In the genomic region with DNA sequence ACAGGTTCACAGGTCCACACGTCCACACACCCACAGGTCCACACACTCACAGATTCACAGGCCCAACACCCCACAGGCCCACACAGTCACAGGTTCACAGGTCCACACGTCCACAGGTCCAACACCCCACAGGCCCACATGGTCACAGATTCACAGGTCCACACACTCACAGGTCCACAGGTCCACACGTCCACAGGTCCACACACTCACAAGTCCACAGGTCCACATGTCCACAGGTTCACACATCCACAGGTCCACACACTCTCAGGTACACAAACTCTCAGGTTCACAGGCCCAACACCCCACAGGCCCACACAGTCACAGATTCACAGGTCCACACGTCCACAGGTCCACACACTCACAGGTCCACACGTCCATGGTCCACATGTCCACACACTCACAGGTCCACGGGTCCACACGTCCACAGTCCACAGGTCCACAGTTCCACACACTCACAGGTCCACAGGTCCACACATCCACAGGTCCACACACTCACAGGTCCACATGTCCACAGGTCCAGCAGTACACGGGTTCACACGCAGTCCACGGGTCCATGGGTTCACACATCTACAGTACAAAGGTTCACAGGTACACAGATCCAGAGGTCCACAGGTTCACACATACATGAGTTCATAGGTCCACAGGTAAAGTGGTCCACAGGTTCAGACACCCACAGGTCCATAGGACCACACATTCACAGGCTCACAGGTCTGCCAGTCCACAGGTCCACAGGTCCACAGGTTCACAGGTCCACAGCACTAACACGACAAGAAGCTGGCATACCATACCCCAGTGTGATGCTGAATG, we compare ENCODE assay signal across 15 cellular contexts. TPM values are rescaled to one million over a fixed set of nuclear protein-coding genes. Genes with fewer than 3 reads are reported as not detected.
DNase-seq lines count a peak whose midpoint lies in the region; ATAC-seq and TF ChIP-seq lines count a peak whose summit lies in the region.
"Had no signal": no experiment of that assay in that cellular context is flagged by ENCODE, and none has a peak within 500 bp of the region (broad histone marks: within the 10 kb centered on the region; RNA-seq: fewer than 3 reads in every experiment).

No MANE protein-coding gene starts in this region.

- H3K36me3 ChIP-seq in right atrium auricular region (no peaks in the 10 kb centered on the region), heart right ventricle (no peaks in the 10 kb centered on the region), osteoblast (ENCODE audit: insufficient read depth, low read length) (no peaks in the 10 kb centered on the region), vagina (no peaks in the 10 kb centered on the region), spleen (no peaks in the 10 kb centered on the region)

- no peak overlapping the region for H3K4me2 ChIP-seq in osteoblast (ENCODE audit: insufficient read depth, low read length)
- H3K4me2 ChIP-seq: smooth muscle cell had no signal

- H3K27me3 ChIP-seq in right atrium auricular region: no peaks in the 10 kb centered on the region
- H3K27me3 ChIP-seq in heart right ventricle: peaks cover 0 to 29% (median 0%) of the 10 kb centered on the region in 7 donors
- no peaks in the 10 kb centered on the region for H3K27me3 ChIP-seq in osteoblast (ENCODE audit: insufficient read depth, low read length)
- H3K27me3 ChIP-seq in vagina: no peaks in the 10 kb centered on the region
- H3K27me3 ChIP-seq in spleen (replicated peaks in 1 of 7): peaks cover 0 to 66% (median 7%) of the 10 kb centered on the region in 7 donors

- H3K27ac ChIP-seq in right atrium auricular region: peak overlapping the region in 1 of 2 donors; percentile 83
- H3K27ac ChIP-seq in heart right ventricle: no peak overlapping the region
- peak overlapping the region; percentile 93 for H3K27ac ChIP-seq in osteoblast (ENCODE audit: low read depth, low read length)
- peak overlapping the region; percentile 90 for H3K27ac ChIP-seq in vagina
- peak overlapping the region in 2 of 8 donors; percentile 21 to 80 for H3K27ac ChIP-seq in spleen

- intact Hi-C loops in heart right ventricle (cut with DNase I): loop anchor here in 1 of 10 donors (5.0 kb wide), 1 partner anchor 76 kb away; a partner anchor contains a TSS
- intact Hi-C loops in vagina (cut with DNase I): loop anchor here (5.0 kb wide), 1 partner anchor 39 kb away; a partner anchor contains a TSS
- intact Hi-C loops in spleen (cut with DNase I; ENCODE audit: low total_unique reads): no loop called here

- H3K36me3 Mint-ChIP-seq in effector memory CD8-positive, alpha-beta T cell (ENCODE audit: insufficient read depth): peaks cover under 1% of the 10 kb centered on the region

- peaks cover 0 to 10% of the 10 kb centered on the region in 2 donors for H3K9me3 ChIP-seq in right atrium auricular region
- H3K9me3 ChIP-seq in heart right ventricle: peaks cover 0 to 26% (median 0%) of the 10 kb centered on the region in 11 donors
- H3K9me3 ChIP-seq in osteoblast (ENCODE audit: low read depth, low read length): no peaks in the 10 kb centered on the region
- H3K9me3 ChIP-seq in vagina: no peaks in the 10 kb centered on the region
- peaks cover 0 to 26% (median 6%) of the 10 kb centered on the region in 8 donors for H3K9me3 ChIP-seq in spleen

- H3K27ac Mint-ChIP-seq in effector memory CD8-positive, alpha-beta T cell: no peak overlapping the region

- TF ChIP-seq POLR2A in vagina (IDR thresholded peaks at IDR 0.05) (no peak), spleen (IDR thresholded peaks at IDR 0.05) (no peak)

- no peaks in the 10 kb centered on the region for H4K20me1 ChIP-seq in osteoblast (ENCODE audit: insufficient read depth, low read length)

- no peaks in the 10 kb centered on the region for H3K79me2 ChIP-seq in osteoblast (ENCODE audit: insufficient read depth, low read length)

- TF ChIP-seq CTCF in right atrium auricular region (IDR thresholded peaks at IDR 0.05): no peak
- no peak for TF ChIP-seq CTCF in heart right ventricle (IDR thresholded peaks at IDR 0.05)
- TF ChIP-seq CTCF in osteoblast (IDR thresholded peaks at IDR 0.05; ENCODE audit: extremely low read depth, low read depth, low read length): no peak
- TF ChIP-seq CTCF in vagina (IDR thresholded peaks at IDR 0.05): no peak
- no peak for TF ChIP-seq CTCF in spleen (IDR thresholded peaks at IDR 0.05 in 8 of 11, conservative IDR thresholded peaks at IDR 0.05 in 3 of 11)

- H3K9me3 Mint-ChIP-seq in effector memory CD8-positive, alpha-beta T cell: peaks cover 2 to 6% of the 10 kb centered on the region in 2 donors

- H3K4me1 ChIP-seq in right atrium auricular region (peaks cover 0 to 39% of the 10 kb centered on the region in 2 donors), heart right ventricle (peaks cover 0 to 46% (median 28%) of the 10 kb centered on the region in 9 donors), osteoblast (ENCODE audit: insufficient read depth, low read length) (peaks cover 56% of the 10 kb centered on the region), vagina (peaks cover 40% of the 10 kb centered on the region), spleen (peaks cover 9 to 34% (median 19%) of the 10 kb centered on the region in 6 donors)

- WGBS in heart right ventricle, 2 donors: 87 to 97% methylated on average over 11 of the region's 11 CpGs
- 84 to 95% (median 86%) methylated on average over 9 to 11 of the region's 11 CpGs for WGBS in spleen, 5 donors

- H3K4me3 ChIP-seq in right atrium auricular region (no peak overlapping the region), heart right ventricle (no peak overlapping the region), osteoblast (ENCODE audit: insufficient read depth, low read length) (no peak overlapping the region), vagina (no peak overlapping the region), spleen (no peak overlapping the region)
- H3K4me3 ChIP-seq: smooth muscle cell had no signal

- H3K27me3 Mint-ChIP-seq in effector memory CD8-positive, alpha-beta T cell: peaks cover 32 to 59% of the 10 kb centered on the region in 2 donors

- peak overlapping the region; percentile 80 to 81 for H3K4me3 Mint-ChIP-seq in effector memory CD8-positive, alpha-beta T cell

- H2AFZ ChIP-seq in osteoblast (ENCODE audit: low read length): no peak overlapping the region

- H3K4me1 Mint-ChIP-seq in effector memory CD8-positive, alpha-beta T cell (ENCODE audit: low read depth in 2 of 2): peaks cover 5 to 19% of the 10 kb centered on the region in 2 donors

- DNase-seq in right atrium auricular region (ENCODE audit: low spot score) (peak; percentile 54), heart right ventricle (no peak), osteoblast (ENCODE audit: insufficient read length, low spot score, missing footprints) (peak; percentile 67), vagina (ENCODE audit: extremely low spot score in 2 of 2) (peak in 1 of 2 donors; percentile 86), NCI-H1930 (lab: John Stamatoyannopoulos, UW) (no peak), superior temporal gyrus (ENCODE audit: extremely low spot score) (no peak), spleen (no peak)
- no peak for DNase-seq in effector memory CD8-positive, alpha-beta T cell
- DNase-seq: activated naive CD4-positive, alpha-beta T cell treated with anti-CD3 and anti-CD28 coated beads, Interleukin-2, amount 50 U/mL, for 16 hours; cortex of kidney; DMS53; Kasumi-1; NCI-H2081 treated with DMSO at 0.1 percent for 48 hours had no signal

- no peak for ATAC-seq in heart right ventricle
- no peak for ATAC-seq in effector memory CD8-positive, alpha-beta T cell (replicated peaks)
- ATAC-seq: SK-N-SH treated with all-trans-retinoic acid at 6 μM for 48 hours had no signal

RNA-seq across cellular contexts. Expression of a gene that starts 39.4 kb away (rescaled TPM):
- total RNA-seq in right atrium auricular region (100 to 1,000 TPM; 249 to 252 TPM), heart right ventricle (100 to 1,000 TPM in 8 of 10 donors, 10 to 100 TPM in 2; 76.6 to 370 (median 119) TPM), osteoblast (1,184 and 1,265 TPM in 2 replicates), vagina (535 TPM), spleen (100 to 1,000 TPM; 105 to 259 (median 198) TPM)
- polyA plus RNA-seq in heart right ventricle (100 to 1,000 TPM; 301 to 363 TPM), spleen (100 to 1,000 TPM; 101 to 244 (median 110) TPM)

Comparison
In these comparisons a context has a peak if more than half of its experiments do, and no peak if none do; other contexts are left out.
1. DNase-seq: peak in right atrium auricular region (single experiment) and osteoblast (single experiment); none in heart right ventricle (0 of 2), effector memory CD8-positive, alpha-beta T cell (0 of 3), NCI-H1930 (0 of 2), superior temporal gyrus (single experiment) and spleen (single experiment).
2. H3K27ac ChIP-seq: peak in osteoblast (single experiment) and vagina (single experiment); none in heart right ventricle (0 of 10).